Comparison of ENCODE assay signal across 8 cellular contexts in the genomic region with DNA sequence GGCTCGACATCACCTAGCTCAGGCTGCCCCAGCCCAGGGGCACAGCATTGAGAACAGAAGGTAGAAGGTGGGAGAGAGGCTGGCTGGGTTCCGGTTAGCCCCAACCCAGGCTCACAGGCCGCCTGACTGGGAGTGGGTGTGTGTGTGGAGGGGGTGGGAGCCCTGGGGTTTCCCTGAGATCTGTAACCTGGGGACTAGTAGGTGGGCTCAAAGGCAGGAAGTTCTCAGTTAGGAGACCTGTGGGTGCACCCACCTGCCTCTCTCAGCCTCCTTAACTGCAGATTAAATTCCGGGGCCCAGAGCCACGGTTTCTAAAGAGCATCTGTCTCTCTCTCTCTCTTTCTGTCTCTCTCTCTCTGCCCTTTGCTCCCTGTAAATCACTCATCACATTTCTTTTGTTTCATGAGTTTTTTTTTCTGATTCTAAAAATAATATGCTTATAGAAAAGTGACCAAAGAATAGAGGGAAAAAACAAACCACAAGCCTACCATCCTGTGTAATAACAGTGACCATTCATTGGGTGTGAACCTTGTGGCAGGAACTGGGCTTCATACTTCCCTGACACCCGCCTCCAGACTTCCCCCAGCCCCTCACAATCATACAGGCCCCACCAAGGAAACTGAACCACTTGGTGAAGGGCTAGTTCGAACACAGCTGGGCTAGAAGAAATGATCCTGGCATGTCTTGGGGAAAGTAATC.
DNase-seq lines count a peak whose midpoint lies in the region; ATAC-seq, FAIRE-seq and TF ChIP-seq lines count a peak whose summit lies in the region.

No MANE protein-coding gene starts in this region.

- WGBS in esophagus muscularis mucosa = 65% methylated on average over 7 of the region's 7 CpGs

- no peaks in the 10 kb centered on the region for H3K9me3 ChIP-seq in esophagus muscularis mucosa
- no peaks in the 10 kb centered on the region for H3K9me3 ChIP-seq in MG63

- no peak overlapping the region for H3K27ac ChIP-seq in esophagus muscularis mucosa (replicated peaks in 1 of 4)

- peaks cover 0 to 6% (median 0%) of the 10 kb centered on the region in 4 donors for H3K4me1 ChIP-seq in esophagus muscularis mucosa

- FAIRE-seq in GM12892 (lab: Jason Lieb, UNC) = peak; percentile 85

- TF ChIP-seq POLR2A in GM12892 (IDR thresholded peaks at IDR 0.05; ENCODE audit: low read depth, low read length) = no peak
- no peak for TF ChIP-seq POLR2A in esophagus muscularis mucosa (IDR thresholded peaks at IDR 0.05; ENCODE audit: low read depth)

- peak; percentile 80 for ATAC-seq in GM21619 (IDR thresholded peaks at IDR 0.05; ENCODE audit: unreplicated experiment)

- intact Hi-C loops in esophagus muscularis mucosa (cut with DNase I) = no loop called here

- no peak for TF ChIP-seq CTCF in fibroblast of mammary gland (conservative IDR thresholded peaks at IDR 0.05; ENCODE audit: control insufficient read depth, insufficient read depth, low read depth, low read length)
- no peak for TF ChIP-seq CTCF in esophagus muscularis mucosa (IDR thresholded peaks at IDR 0.05)

- H3K36me3 ChIP-seq in esophagus muscularis mucosa (no peaks in the 10 kb centered on the region), MG63 (no peaks in the 10 kb centered on the region)

- peak; percentile 59 for DNase-seq in GM12892 (ENCODE audit: insufficient read length)
- DNase-seq in LoVo (ENCODE audit: low spot score) = peak; percentile 58
- peak; percentile 43 for DNase-seq in fibroblast of mammary gland (ENCODE audit: low read depth)
- DNase-seq in NCI-H226 = no peak
- no peak for DNase-seq in esophagus muscularis mucosa (ENCODE audit: extremely low spot score)
- no peak for DNase-seq in MG63
- no peak for DNase-seq in DMS153 (lab: John Stamatoyannopoulos, UW)

- H3K27me3 ChIP-seq in esophagus muscularis mucosa (no peaks in the 10 kb centered on the region), MG63 (no peaks in the 10 kb centered on the region)

- H3K4me3 ChIP-seq in fibroblast of mammary gland (ENCODE audit: control insufficient read depth, low read depth, low read length) (no peak overlapping the region), esophagus muscularis mucosa (no peak overlapping the region), MG63 (no peak overlapping the region)

- no peak for TF ChIP-seq EP300 in esophagus muscularis mucosa (IDR thresholded peaks at IDR 0.05)

Comparison
In these comparisons a context has a peak if more than half of its experiments do, and no peak if none do; other contexts are left out.
1. DNase-seq: peak in GM12892 (single experiment), LoVo (single experiment) and fibroblast of mammary gland (single experiment); none in NCI-H226 (single experiment), esophagus muscularis mucosa (single experiment), MG63 (single experiment) and DMS153 (single experiment).